Comparison of ENCODE assay signal across 1 cellular context in genomic region chr9:93302586-93303257, GRCh38.
TF ChIP-seq lines count a peak whose summit lies in the region.

No MANE protein-coding gene starts in this region.

TF ChIP-seq in K562, 482 proteins besides CTCF, POLR2A, EP300 and RAD21 (continued from another document):
- no peak for TF ChIP-seq ZNF407 (IDR thresholded peaks at IDR 0.05; ENCODE audit: low read depth)
- TF ChIP-seq MTA1 (IDR thresholded peaks at IDR 0.05; ENCODE audit: borderline replicate concordance) = no peak
- TF ChIP-seq TCF7 (IDR thresholded peaks at IDR 0.05; ENCODE audit: borderline replicate concordance) = no peak
- TF ChIP-seq MXI1 (IDR thresholded peaks at IDR 0.05; ENCODE audit: low read depth, low read length) = no peak
- no peak for TF ChIP-seq ZNF699 (CRISPR knock-in tag; IDR thresholded peaks at IDR 0.05; ENCODE audit: insufficient replicate concordance)
- TF ChIP-seq NR3C1 (CRISPR knock-in tag; IDR thresholded peaks at IDR 0.05) = no peak
- peak; percentile 74 for TF ChIP-seq ZNF384 (IDR thresholded peaks at IDR 0.05; ENCODE audit: low read depth, low read length)
